ENCODE assay signal across 1 cellular context in the genomic region with DNA sequence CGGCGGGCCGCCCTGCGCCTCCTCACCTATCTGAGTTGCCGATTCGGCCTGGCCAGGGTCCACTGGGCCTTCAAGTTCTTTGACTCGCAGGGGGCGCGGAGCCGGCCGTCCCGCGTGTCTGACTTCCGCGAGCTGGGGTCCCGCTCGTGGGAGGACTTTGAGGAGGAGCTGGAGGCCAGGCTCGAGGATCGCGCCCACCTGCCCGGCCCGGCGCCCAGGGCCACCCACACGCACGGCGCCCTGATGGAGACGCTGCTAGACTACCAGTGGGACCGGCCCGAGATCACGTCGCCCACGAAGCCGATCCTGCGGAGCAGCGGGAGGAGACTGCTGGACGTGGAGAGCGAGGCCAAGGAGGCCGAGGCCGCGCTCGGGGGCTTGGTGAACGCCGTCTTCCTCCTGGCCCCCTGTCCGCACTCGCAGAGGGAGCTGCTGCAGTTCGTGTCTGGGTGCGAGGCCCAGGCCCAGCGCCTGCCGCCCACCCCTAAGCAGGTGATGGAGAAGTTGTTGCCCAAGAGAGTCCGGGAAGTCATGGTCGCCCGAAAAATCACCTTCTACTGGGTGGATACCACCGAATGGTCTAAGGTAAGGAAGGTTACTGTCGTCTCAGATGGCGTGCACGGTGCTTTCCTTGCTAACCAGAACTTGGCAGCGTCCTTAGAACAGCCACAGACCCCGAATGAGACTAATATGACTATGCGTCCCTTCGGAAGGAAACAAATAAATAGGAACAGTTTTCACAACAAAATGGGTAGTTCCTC.
TF ChIP-seq lines count a peak whose summit lies in the region.

No MANE protein-coding gene starts in this region.

TF ChIP-seq in HepG2, 621 proteins besides CTCF, POLR2A, EP300 and RAD21 (continued from another document and continues in another):
- TF ChIP-seq, protein P1, sequence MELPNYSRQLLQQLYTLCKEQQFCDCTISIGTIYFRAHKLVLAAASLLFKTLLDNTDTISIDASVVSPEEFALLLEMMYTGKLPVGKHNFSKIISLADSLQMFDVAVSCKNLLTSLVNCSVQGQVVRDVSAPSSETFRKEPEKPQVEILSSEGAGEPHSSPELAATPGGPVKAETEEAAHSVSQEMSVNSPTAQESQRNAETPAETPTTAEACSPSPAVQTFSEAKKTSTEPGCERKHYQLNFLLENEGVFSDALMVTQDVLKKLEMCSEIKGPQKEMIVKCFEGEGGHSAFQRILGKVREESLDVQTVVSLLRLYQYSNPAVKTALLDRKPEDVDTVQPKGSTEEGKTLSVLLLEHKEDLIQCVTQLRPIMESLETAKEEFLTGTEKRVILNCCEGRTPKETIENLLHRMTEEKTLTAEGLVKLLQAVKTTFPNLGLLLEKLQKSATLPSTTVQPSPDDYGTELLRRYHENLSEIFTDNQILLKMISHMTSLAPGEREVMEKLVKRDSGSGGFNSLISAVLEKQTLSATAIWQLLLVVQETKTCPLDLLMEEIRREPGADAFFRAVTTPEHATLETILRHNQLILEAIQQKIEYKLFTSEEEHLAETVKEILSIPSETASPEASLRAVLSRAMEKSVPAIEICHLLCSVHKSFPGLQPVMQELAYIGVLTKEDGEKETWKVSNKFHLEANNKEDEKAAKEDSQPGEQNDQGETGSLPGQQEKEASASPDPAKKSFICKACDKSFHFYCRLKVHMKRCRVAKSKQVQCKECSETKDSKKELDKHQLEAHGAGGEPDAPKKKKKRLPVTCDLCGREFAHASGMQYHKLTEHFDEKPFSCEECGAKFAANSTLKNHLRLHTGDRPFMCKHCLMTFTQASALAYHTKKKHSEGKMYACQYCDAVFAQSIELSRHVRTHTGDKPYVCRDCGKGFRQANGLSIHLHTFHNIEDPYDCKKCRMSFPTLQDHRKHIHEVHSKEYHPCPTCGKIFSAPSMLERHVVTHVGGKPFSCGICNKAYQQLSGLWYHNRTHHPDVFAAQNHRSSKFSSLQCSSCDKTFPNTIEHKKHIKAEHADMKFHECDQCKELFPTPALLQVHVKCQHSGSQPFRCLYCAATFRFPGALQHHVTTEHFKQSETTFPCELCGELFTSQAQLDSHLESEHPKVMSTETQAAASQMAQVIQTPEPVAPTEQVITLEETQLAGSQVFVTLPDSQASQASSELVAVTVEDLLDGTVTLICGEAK (IDR thresholded peaks at IDR 0.05): no peak
- TF ChIP-seq, protein P1 (CRISPR knock-in tag; IDR thresholded peaks at IDR 0.05): peak; percentile 42; the same call in 1 of the 2 replicates
- TF ChIP-seq KDM5A (IDR thresholded peaks at IDR 0.05; ENCODE audit: borderline replicate concordance, low read length) (peak; percentile 36; the same call in 1 of the 2 replicates), ZNF253 (CRISPR knock-in tag; IDR thresholded peaks at IDR 0.05; ENCODE audit: borderline replicate concordance) (0 out of 2 replicates have a peak, but pooled peaks have one; percentile 5), TCF12 (IDR thresholded peaks at IDR 0.05) (no peak), TCF12 (CRISPR knock-in tag; IDR thresholded peaks at IDR 0.05) (0 out of 2 replicates have a peak, but pooled peaks have one; percentile 52), ZNF773 (CRISPR knock-in tag; IDR thresholded peaks at IDR 0.05; ENCODE audit: borderline replicate concordance) (no peak), MAZ (IDR thresholded peaks at IDR 0.05; ENCODE audit: borderline replicate concordance, low read depth, low read length) (no peak), MAZ (CRISPR knock-in tag; IDR thresholded peaks at IDR 0.05; ENCODE audit: low read depth) (peak; percentile 30; the same call in 1 of the 2 replicates), ASH2L (IDR thresholded peaks at IDR 0.05; ENCODE audit: insufficient read length, low read depth, low read length) (peak; percentile 44), ZNF83 (CRISPR knock-in tag; IDR thresholded peaks at IDR 0.05; ENCODE audit: borderline replicate concordance) (0 out of 2 replicates have a peak, but pooled peaks have one; percentile 30), ZSCAN31 (CRISPR knock-in tag; IDR thresholded peaks at IDR 0.05; ENCODE audit: low read depth) (0 out of 2 replicates have a peak, but pooled peaks have one; percentile 26), MTA1 (CRISPR knock-in tag; IDR thresholded peaks at IDR 0.05; ENCODE audit: borderline replicate concordance) (peak; percentile 50; the same call in 1 of the 2 replicates), AGO1 (IDR thresholded peaks at IDR 0.05; ENCODE audit: low read depth, low read length, poor library complexity, severe bottlenecking) (peak; percentile 15), ATF7-NPFF (CRISPR knock-in tag; IDR thresholded peaks at IDR 0.05; ENCODE audit: low read depth) (0 out of 2 replicates have a peak, but pooled peaks have one; percentile 3), YEATS4 (CRISPR knock-in tag; IDR thresholded peaks at IDR 0.05; ENCODE audit: borderline replicate concordance) (0 out of 2 replicates have a peak, but pooled peaks have one; percentile 44), FOXC1 (CRISPR knock-in tag; IDR thresholded peaks at IDR 0.05; ENCODE audit: borderline replicate concordance) (0 out of 2 replicates have a peak, but pooled peaks have one; percentile 19)
- TF ChIP-seq, protein P2, sequence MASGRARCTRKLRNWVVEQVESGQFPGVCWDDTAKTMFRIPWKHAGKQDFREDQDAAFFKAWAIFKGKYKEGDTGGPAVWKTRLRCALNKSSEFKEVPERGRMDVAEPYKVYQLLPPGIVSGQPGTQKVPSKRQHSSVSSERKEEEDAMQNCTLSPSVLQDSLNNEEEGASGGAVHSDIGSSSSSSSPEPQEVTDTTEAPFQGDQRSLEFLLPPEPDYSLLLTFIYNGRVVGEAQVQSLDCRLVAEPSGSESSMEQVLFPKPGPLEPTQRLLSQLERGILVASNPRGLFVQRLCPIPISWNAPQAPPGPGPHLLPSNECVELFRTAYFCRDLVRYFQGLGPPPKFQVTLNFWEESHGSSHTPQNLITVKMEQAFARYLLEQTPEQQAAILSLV (CRISPR knock-in tag; IDR thresholded peaks at IDR 0.05; ENCODE audit: borderline replicate concordance): peak; percentile 33; the same call in 1 of the 2 replicates
- TF ChIP-seq, protein P3, sequence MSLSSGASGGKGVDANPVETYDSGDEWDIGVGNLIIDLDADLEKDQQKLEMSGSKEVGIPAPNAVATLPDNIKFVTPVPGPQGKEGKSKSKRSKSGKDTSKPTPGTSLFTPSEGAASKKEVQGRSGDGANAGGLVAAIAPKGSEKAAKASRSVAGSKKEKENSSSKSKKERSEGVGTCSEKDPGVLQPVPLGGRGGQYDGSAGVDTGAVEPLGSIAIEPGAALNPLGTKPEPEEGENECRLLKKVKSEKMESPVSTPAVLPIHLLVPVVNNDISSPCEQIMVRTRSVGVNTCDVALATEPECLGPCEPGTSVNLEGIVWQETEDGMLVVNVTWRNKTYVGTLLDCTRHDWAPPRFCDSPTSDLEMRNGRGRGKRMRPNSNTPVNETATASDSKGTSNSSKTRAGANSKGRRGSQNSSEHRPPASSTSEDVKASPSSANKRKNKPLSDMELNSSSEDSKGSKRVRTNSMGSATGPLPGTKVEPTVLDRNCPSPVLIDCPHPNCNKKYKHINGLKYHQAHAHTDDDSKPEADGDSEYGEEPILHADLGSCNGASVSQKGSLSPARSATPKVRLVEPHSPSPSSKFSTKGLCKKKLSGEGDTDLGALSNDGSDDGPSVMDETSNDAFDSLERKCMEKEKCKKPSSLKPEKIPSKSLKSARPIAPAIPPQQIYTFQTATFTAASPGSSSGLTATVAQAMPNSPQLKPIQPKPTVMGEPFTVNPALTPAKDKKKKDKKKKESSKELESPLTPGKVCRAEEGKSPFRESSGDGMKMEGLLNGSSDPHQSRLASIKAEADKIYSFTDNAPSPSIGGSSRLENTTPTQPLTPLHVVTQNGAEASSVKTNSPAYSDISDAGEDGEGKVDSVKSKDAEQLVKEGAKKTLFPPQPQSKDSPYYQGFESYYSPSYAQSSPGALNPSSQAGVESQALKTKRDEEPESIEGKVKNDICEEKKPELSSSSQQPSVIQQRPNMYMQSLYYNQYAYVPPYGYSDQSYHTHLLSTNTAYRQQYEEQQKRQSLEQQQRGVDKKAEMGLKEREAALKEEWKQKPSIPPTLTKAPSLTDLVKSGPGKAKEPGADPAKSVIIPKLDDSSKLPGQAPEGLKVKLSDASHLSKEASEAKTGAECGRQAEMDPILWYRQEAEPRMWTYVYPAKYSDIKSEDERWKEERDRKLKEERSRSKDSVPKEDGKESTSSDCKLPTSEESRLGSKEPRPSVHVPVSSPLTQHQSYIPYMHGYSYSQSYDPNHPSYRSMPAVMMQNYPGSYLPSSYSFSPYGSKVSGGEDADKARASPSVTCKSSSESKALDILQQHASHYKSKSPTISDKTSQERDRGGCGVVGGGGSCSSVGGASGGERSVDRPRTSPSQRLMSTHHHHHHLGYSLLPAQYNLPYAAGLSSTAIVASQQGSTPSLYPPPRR (CRISPR knock-in tag; IDR thresholded peaks at IDR 0.05; ENCODE audit: borderline replicate concordance): peak; percentile 42; the same call in 1 of the 2 replicates
- TF ChIP-seq, protein P4, sequence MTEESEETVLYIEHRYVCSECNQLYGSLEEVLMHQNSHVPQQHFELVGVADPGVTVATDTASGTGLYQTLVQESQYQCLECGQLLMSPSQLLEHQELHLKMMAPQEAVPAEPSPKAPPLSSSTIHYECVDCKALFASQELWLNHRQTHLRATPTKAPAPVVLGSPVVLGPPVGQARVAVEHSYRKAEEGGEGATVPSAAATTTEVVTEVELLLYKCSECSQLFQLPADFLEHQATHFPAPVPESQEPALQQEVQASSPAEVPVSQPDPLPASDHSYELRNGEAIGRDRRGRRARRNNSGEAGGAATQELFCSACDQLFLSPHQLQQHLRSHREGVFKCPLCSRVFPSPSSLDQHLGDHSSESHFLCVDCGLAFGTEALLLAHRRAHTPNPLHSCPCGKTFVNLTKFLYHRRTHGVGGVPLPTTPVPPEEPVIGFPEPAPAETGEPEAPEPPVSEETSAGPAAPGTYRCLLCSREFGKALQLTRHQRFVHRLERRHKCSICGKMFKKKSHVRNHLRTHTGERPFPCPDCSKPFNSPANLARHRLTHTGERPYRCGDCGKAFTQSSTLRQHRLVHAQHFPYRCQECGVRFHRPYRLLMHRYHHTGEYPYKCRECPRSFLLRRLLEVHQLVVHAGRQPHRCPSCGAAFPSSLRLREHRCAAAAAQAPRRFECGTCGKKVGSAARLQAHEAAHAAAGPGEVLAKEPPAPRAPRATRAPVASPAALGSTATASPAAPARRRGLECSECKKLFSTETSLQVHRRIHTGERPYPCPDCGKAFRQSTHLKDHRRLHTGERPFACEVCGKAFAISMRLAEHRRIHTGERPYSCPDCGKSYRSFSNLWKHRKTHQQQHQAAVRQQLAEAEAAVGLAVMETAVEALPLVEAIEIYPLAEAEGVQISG (CRISPR knock-in tag; IDR thresholded peaks at IDR 0.05): 0 out of 2 replicates have a peak, but pooled peaks have one; percentile 7
- TF ChIP-seq, protein P5, sequence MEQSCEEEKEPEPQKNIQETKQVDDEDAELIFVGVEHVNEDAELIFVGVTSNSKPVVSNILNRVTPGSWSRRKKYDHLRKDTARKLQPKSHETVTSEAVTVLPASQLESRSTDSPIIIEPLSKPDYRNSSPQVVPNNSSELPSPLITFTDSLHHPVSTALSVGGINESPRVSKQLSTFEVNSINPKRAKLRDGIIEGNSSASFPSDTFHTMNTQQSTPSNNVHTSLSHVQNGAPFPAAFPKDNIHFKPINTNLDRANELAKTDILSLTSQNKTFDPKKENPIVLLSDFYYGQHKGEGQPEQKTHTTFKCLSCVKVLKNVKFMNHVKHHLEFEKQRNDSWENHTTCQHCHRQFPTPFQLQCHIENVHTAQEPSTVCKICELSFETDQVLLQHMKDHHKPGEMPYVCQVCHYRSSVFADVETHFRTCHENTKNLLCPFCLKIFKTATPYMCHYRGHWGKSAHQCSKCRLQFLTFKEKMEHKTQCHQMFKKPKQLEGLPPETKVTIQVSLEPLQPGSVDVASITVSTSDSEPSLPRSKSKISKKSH (CRISPR knock-in tag; IDR thresholded peaks at IDR 0.05; ENCODE audit: borderline replicate concordance): 0 out of 2 replicates have a peak, but pooled peaks have one; percentile 20
- TF ChIP-seq, protein P6, sequence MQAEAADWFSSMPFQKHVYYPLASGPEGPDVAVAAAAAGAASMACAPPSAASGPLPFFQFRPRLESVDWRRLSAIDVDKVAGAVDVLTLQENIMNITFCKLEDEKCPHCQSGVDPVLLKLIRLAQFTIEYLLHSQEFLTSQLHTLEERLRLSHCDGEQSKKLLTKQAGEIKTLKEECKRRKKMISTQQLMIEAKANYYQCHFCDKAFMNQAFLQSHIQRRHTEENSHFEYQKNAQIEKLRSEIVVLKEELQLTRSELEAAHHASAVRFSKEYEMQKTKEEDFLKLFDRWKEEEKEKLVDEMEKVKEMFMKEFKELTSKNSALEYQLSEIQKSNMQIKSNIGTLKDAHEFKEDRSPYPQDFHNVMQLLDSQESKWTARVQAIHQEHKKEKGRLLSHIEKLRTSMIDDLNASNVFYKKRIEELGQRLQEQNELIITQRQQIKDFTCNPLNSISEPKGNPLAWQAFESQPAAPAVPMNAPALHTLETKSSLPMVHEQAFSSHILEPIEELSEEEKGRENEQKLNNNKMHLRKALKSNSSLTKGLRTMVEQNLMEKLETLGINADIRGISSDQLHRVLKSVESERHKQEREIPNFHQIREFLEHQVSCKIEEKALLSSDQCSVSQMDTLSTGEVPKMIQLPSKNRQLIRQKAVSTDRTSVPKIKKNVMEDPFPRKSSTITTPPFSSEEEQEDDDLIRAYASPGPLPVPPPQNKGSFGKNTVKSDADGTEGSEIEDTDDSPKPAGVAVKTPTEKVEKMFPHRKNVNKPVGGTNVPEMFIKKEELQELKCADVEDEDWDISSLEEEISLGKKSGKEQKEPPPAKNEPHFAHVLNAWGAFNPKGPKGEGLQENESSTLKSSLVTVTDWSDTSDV (CRISPR knock-in tag; IDR thresholded peaks at IDR 0.05): 0 out of 2 replicates have a peak, but pooled peaks have one; percentile 32
